1 cellular context compared by ENCODE assay signal in the genomic region with DNA sequence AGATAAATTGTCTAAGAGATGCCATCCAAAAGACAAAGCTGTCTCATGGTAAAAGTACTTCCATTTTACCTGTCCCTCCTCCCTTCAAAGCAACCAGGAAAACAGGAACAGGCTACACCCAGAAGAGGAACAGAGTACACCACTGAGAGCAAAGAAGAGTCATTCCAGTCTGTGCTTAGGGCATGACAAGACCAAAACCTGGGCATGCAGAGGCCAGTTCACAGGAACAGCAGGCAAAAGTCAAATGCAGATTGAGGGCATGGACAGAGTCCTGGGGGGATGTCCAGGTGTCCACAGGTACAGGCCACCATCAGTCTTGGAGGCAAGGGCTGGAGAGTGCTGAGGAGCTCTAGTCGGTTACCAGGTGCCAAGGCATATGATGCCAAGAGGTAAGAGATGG.
TF ChIP-seq lines count a peak whose summit lies in the region.

No MANE protein-coding gene starts in this region.

TF ChIP-seq in GM12878, 131 proteins besides CTCF, POLR2A, EP300 and RAD21 (continued from another document and continues in another):
- no peak for TF ChIP-seq SUPT20H (IDR thresholded peaks at IDR 0.05; ENCODE audit: borderline replicate concordance, control insufficient read depth, low read depth, low read length)
- peak; percentile 62; the same call in 1 of the 2 replicates for TF ChIP-seq RUNX3 (IDR thresholded peaks at IDR 0.05; ENCODE audit: low read length)
- TF ChIP-seq CHD2 (IDR thresholded peaks at IDR 0.05; ENCODE audit: borderline replicate concordance, low read depth, low read length) = peak; percentile 18; the same call in 1 of the 2 replicates
- TF ChIP-seq, protein P1, sequence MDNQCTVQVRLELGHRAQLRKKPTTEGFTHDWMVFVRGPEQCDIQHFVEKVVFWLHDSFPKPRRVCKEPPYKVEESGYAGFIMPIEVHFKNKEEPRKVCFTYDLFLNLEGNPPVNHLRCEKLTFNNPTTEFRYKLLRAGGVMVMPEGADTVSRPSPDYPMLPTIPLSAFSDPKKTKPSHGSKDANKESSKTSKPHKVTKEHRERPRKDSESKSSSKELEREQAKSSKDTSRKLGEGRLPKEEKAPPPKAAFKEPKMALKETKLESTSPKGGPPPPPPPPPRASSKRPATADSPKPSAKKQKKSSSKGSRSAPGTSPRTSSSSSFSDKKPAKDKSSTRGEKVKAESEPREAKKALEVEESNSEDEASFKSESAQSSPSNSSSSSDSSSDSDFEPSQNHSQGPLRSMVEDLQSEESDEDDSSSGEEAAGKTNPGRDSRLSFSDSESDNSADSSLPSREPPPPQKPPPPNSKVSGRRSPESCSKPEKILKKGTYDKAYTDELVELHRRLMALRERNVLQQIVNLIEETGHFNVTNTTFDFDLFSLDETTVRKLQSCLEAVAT (IDR thresholded peaks at IDR 0.05) = peak; percentile 13
- TF ChIP-seq, protein P2, sequence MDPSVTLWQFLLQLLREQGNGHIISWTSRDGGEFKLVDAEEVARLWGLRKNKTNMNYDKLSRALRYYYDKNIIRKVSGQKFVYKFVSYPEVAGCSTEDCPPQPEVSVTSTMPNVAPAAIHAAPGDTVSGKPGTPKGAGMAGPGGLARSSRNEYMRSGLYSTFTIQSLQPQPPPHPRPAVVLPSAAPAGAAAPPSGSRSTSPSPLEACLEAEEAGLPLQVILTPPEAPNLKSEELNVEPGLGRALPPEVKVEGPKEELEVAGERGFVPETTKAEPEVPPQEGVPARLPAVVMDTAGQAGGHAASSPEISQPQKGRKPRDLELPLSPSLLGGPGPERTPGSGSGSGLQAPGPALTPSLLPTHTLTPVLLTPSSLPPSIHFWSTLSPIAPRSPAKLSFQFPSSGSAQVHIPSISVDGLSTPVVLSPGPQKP (IDR thresholded peaks at IDR 0.05; ENCODE audit: low read depth, low read length) = no peak
- TF ChIP-seq POLR2AphosphoS2 (IDR thresholded peaks at IDR 0.05; ENCODE audit: low read depth, low read length) = no peak
- no peak for TF ChIP-seq SP1 (IDR thresholded peaks at IDR 0.05; ENCODE audit: low read depth, low read length)
- no peak for TF ChIP-seq FOS (IDR thresholded peaks at IDR 0.05; ENCODE audit: borderline replicate concordance, extremely low read depth, insufficient read length)
- TF ChIP-seq MEF2B (IDR thresholded peaks at IDR 0.05; ENCODE audit: partially characterized antibody, poor library complexity, severe bottlenecking) = peak; percentile 22
- no peak for TF ChIP-seq BRCA1 (IDR thresholded peaks at IDR 0.05; ENCODE audit: low read depth, low read length)
- no peak for TF ChIP-seq SMC3 (IDR thresholded peaks at IDR 0.05; ENCODE audit: borderline replicate concordance, low read length)
- TF ChIP-seq ZBTB33 (IDR thresholded peaks at IDR 0.05) = no peak
- TF ChIP-seq TBL1XR1 (IDR thresholded peaks at IDR 0.05; ENCODE audit: low read depth, low read length) = no peak; the same call in 1 of the 2 replicates
- TF ChIP-seq HCFC1 (IDR thresholded peaks at IDR 0.05; ENCODE audit: low read length) = no peak
- peak; percentile 46; the same call in 1 of the 2 replicates for TF ChIP-seq CREM (IDR thresholded peaks at IDR 0.05; ENCODE audit: low read depth)
- no peak for TF ChIP-seq YY1 (IDR thresholded peaks at IDR 0.05; ENCODE audit: low read depth, low read length)
- TF ChIP-seq ZZZ3 (IDR thresholded peaks at IDR 0.05; ENCODE audit: control insufficient read depth, insufficient read length, low read depth) = no peak
- no peak for TF ChIP-seq E2F4 (IDR thresholded peaks at IDR 0.05; ENCODE audit: low read depth, low read length)
- 0 out of 2 replicates have a peak, but pooled peaks have one; percentile 47 for TF ChIP-seq ZNF24 (IDR thresholded peaks at IDR 0.05)
- TF ChIP-seq ZNF622 (IDR thresholded peaks at IDR 0.05) = no peak
- no peak for TF ChIP-seq MYB (IDR thresholded peaks at IDR 0.05; ENCODE audit: borderline replicate concordance, low read depth, low read length)
- TF ChIP-seq, protein P3, sequence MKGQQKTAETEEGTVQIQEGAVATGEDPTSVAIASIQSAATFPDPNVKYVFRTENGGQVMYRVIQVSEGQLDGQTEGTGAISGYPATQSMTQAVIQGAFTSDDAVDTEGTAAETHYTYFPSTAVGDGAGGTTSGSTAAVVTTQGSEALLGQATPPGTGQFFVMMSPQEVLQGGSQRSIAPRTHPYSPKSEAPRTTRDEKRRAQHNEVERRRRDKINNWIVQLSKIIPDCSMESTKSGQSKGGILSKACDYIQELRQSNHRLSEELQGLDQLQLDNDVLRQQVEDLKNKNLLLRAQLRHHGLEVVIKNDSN (IDR thresholded peaks at IDR 0.05; ENCODE audit: borderline replicate concordance, extremely low read length, insufficient read depth, low read depth, low read length) = no peak
- no peak for TF ChIP-seq NFYA (IDR thresholded peaks at IDR 0.05; ENCODE audit: borderline replicate concordance, low read depth, low read length)
- TF ChIP-seq BCL3 (IDR thresholded peaks at IDR 0.05; ENCODE audit: borderline replicate concordance, insufficient read depth, low read depth, low read length, poor library complexity, severe bottlenecking) = peak; percentile 62
- TF ChIP-seq IKZF1 (conservative IDR thresholded peaks at IDR 0.05) = peak; percentile 66
- 0 out of 4 replicates have a peak, but pooled peaks of 1 of the 2 experiments have one; percentile 65 for TF ChIP-seq SRF (IDR thresholded peaks at IDR 0.05; ENCODE audit: low read depth in 2 of 2, low read length in 2 of 2)
- no peak for TF ChIP-seq NR2C2 (IDR thresholded peaks at IDR 0.05; ENCODE audit: borderline replicate concordance, control insufficient read depth, insufficient read length, low read depth)
- TF ChIP-seq STAT3 (IDR thresholded peaks at IDR 0.05; ENCODE audit: low read depth, low read length) = 0 out of 2 replicates have a peak, but pooled peaks have one; percentile 20
- TF ChIP-seq SIN3A (IDR thresholded peaks at IDR 0.05; ENCODE audit: low read depth, low read length) = no peak
- TF ChIP-seq MXI1 (IDR thresholded peaks at IDR 0.05; ENCODE audit: low read depth, low read length) = no peak
- TF ChIP-seq ETV6 (conservative IDR thresholded peaks at IDR 0.05 in 1 of 2, IDR thresholded peaks at IDR 0.05 in 1 of 2; ENCODE audit: borderline replicate concordance in 1 of 2, low read depth in 1 of 2) = peak in 1 of 2 experiments; percentile 80; a peak in 2 of 4 replicates
- TF ChIP-seq, protein P4, sequence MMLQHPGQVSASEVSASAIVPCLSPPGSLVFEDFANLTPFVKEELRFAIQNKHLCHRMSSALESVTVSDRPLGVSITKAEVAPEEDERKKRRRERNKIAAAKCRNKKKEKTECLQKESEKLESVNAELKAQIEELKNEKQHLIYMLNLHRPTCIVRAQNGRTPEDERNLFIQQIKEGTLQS (IDR thresholded peaks at IDR 0.05; ENCODE audit: borderline replicate concordance, extremely low read depth, low read depth, low read length) = no peak
- TF ChIP-seq CBX3 (IDR thresholded peaks at IDR 0.05; ENCODE audit: borderline replicate concordance, low read depth) = no peak
- TF ChIP-seq CUX1 (IDR thresholded peaks at IDR 0.05; ENCODE audit: insufficient replicate concordance, low read depth, low read length) = no peak
- TF ChIP-seq EZH2 (IDR thresholded peaks at IDR 0.05; ENCODE audit: borderline replicate concordance, control insufficient read depth, low read depth, low read length) = no peak
- TF ChIP-seq DPF2 (IDR thresholded peaks at IDR 0.05) = peak; percentile 67; the same call in 1 of the 2 replicates
- TF ChIP-seq CBFB (IDR thresholded peaks at IDR 0.05; ENCODE audit: low read depth) = 0 out of 2 replicates have a peak, but pooled peaks have one; percentile 14
- TF ChIP-seq, protein P5, sequence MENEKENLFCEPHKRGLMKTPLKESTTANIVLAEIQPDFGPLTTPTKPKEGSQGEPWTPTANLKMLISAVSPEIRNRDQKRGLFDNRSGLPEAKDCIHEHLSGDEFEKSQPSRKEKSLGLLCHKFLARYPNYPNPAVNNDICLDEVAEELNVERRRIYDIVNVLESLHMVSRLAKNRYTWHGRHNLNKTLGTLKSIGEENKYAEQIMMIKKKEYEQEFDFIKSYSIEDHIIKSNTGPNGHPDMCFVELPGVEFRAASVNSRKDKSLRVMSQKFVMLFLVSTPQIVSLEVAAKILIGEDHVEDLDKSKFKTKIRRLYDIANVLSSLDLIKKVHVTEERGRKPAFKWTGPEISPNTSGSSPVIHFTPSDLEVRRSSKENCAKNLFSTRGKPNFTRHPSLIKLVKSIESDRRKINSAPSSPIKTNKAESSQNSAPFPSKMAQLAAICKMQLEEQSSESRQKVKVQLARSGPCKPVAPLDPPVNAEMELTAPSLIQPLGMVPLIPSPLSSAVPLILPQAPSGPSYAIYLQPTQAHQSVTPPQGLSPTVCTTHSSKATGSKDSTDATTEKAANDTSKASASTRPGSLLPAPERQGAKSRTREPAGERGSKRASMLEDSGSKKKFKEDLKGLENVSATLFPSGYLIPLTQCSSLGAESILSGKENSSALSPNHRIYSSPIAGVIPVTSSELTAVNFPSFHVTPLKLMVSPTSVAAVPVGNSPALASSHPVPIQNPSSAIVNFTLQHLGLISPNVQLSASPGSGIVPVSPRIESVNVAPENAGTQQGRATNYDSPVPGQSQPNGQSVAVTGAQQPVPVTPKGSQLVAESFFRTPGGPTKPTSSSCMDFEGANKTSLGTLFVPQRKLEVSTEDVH (IDR thresholded peaks at IDR 0.05; ENCODE audit: low read depth, partially characterized antibody) = peak; percentile 15
- TF ChIP-seq SUZ12 (IDR thresholded peaks at IDR 0.05; ENCODE audit: unreplicated experiment) = no peak
- no peak for TF ChIP-seq SREBF2 (IDR thresholded peaks at IDR 0.05; ENCODE audit: low read length)
- TF ChIP-seq TARDBP (IDR thresholded peaks at IDR 0.05; ENCODE audit: borderline replicate concordance) = no peak
- TF ChIP-seq HDAC2 (IDR thresholded peaks at IDR 0.05) = no peak
- no peak for TF ChIP-seq HDGF (IDR thresholded peaks at IDR 0.05)
